Comparison of ENCODE assay signal across 1 cellular context in the genomic region with DNA sequence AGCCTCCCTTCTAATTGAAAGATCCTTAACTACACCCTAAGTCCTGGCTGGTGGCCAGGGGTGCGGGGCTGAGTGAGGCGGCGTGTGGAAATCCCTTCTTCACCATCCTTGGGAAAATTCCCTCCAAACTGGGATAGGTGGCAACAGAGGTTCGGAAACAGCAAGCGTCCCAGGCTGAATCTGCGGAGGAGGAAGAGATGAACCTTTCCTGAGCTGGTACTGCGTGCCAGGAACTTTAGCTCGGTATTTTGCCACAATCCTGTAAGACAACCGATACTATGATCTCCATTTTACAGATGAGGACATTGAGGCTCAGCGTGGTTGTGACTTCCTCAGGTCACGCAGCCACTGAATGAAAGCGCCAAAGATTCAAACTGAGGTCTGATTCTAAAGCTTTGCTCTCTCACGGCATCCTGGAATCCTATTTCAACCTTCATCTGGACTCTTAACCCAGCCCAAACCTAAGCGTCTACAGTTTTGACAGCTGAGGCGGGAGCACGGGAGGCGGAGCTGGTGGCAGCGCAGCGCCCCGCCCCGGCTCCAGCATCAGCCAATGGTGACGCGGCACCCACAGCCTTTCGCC.
TF ChIP-seq lines count a peak whose summit lies in the region.

No MANE protein-coding gene starts in this region.

TF ChIP-seq in K562, 482 proteins besides CTCF, POLR2A, EP300 and RAD21 (continued from another document and continues in another):
- TF ChIP-seq, protein P1, sequence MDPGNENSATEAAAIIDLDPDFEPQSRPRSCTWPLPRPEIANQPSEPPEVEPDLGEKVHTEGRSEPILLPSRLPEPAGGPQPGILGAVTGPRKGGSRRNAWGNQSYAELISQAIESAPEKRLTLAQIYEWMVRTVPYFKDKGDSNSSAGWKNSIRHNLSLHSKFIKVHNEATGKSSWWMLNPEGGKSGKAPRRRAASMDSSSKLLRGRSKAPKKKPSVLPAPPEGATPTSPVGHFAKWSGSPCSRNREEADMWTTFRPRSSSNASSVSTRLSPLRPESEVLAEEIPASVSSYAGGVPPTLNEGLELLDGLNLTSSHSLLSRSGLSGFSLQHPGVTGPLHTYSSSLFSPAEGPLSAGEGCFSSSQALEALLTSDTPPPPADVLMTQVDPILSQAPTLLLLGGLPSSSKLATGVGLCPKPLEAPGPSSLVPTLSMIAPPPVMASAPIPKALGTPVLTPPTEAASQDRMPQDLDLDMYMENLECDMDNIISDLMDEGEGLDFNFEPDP (CRISPR knock-in tag; IDR thresholded peaks at IDR 0.05), result no peak
- TF ChIP-seq OTX1 (CRISPR knock-in tag; IDR thresholded peaks at IDR 0.05) (no peak), CCAR2 (IDR thresholded peaks at IDR 0.05; ENCODE audit: low read depth, low read length) (no peak), ASH1L (IDR thresholded peaks at IDR 0.05; ENCODE audit: borderline replicate concordance, low read depth, partially characterized antibody) (no peak), RBM25 (IDR thresholded peaks at IDR 0.05; ENCODE audit: low read depth, low read length, severe bottlenecking) (peak; percentile 92), NCOA6 (IDR thresholded peaks at IDR 0.05) (no peak), GTF2E2 (tag; IDR thresholded peaks at IDR 0.05) (no peak), RFX1 (IDR thresholded peaks at IDR 0.05) (no peak), ZNF75A (CRISPR knock-in tag; IDR thresholded peaks at IDR 0.05) (no peak), PHF8 (IDR thresholded peaks at IDR 0.05; ENCODE audit: borderline replicate concordance, low read length) (no peak), KLF13 (tag; IDR thresholded peaks at IDR 0.05; ENCODE audit: borderline replicate concordance, low read depth) (no peak), MBD2 (IDR thresholded peaks at IDR 0.05; ENCODE audit: borderline replicate concordance, low read depth) (no peak), HDAC3 (IDR thresholded peaks at IDR 0.05; ENCODE audit: borderline replicate concordance, partially characterized antibody) (no peak), CREM (IDR thresholded peaks at IDR 0.05; ENCODE audit: low read depth) (no peak), ZNF551 (CRISPR knock-in tag; IDR thresholded peaks at IDR 0.05) (no peak), CHD4 (IDR thresholded peaks at IDR 0.05; ENCODE audit: insufficient read depth, insufficient replicate concordance, low read depth, low read length, poor library complexity, severe bottlenecking) (peak; percentile 80), ZEB2 (IDR thresholded peaks at IDR 0.05) (no peak), ZNF584 (CRISPR knock-in tag; IDR thresholded peaks at IDR 0.05; ENCODE audit: low read depth) (no peak), HNRNPLL (IDR thresholded peaks at IDR 0.05; ENCODE audit: low read depth, low read length, poor library complexity, severe bottlenecking) (no peak), ZNF79 (CRISPR knock-in tag; IDR thresholded peaks at IDR 0.05; ENCODE audit: low read depth) (no peak), SMAD2 (IDR thresholded peaks at IDR 0.05; ENCODE audit: low read depth, low read length) (no peak), POLR2AphosphoS5 (IDR thresholded peaks at IDR 0.05; ENCODE audit: control insufficient read depth, insufficient read depth, low read depth, low read length) (no peak), NCOA1 (IDR thresholded peaks at IDR 0.05; ENCODE audit: low read depth) (no peak), ADNP (tag; IDR thresholded peaks at IDR 0.05) (no peak), SAFB2 (IDR thresholded peaks at IDR 0.05; ENCODE audit: borderline replicate concordance, low read depth, low read length, severe bottlenecking) (no peak), ZFP30 (CRISPR knock-in tag; IDR thresholded peaks at IDR 0.05; ENCODE audit: borderline replicate concordance) (no peak), NRF1 (conservative IDR thresholded peaks at IDR 0.05 in 1 of 2, IDR thresholded peaks at IDR 0.05 in 1 of 2) (no peak), TCFL5 (CRISPR knock-in tag; conservative IDR thresholded peaks at IDR 0.05) (no peak), ZNF696 (CRISPR knock-in tag; conservative IDR thresholded peaks at IDR 0.05) (no peak), SREBF1 (IDR thresholded peaks at IDR 0.05; ENCODE audit: borderline replicate concordance, low read depth, low read length) (no peak), ZNF699 (CRISPR knock-in tag; IDR thresholded peaks at IDR 0.05; ENCODE audit: insufficient replicate concordance) (no peak), CXXC5 (CRISPR knock-in tag; IDR thresholded peaks at IDR 0.05) (no peak), HDAC2 (IDR thresholded peaks at IDR 0.05) (peak; percentile 85), ZNF124 (CRISPR knock-in tag; IDR thresholded peaks at IDR 0.05) (no peak), ESRRA (IDR thresholded peaks at IDR 0.05; ENCODE audit: borderline replicate concordance, low read depth) (0 out of 2 replicates have a peak, but pooled peaks have one; percentile 21), POLR2H (tag; IDR thresholded peaks at IDR 0.05; ENCODE audit: low read depth) (no peak)
- TF ChIP-seq, protein P2, sequence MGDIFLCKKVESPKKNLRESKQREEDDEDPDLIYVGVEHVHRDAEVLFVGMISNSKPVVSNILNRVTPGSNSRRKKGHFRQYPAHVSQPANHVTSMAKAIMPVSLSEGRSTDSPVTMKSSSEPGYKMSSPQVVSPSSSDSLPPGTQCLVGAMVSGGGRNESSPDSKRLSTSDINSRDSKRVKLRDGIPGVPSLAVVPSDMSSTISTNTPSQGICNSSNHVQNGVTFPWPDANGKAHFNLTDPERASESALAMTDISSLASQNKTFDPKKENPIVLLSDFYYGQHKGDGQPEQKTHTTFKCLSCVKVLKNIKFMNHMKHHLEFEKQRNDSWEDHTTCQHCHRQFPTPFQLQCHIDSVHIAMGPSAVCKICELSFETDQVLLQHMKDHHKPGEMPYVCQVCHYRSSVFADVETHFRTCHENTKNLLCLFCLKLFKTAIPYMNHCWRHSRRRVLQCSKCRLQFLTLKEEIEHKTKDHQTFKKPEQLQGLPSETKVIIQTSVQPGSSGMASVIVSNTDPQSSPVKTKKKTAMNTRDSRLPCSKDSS (IDR thresholded peaks at IDR 0.05; ENCODE audit: low read depth, partially characterized antibody), result no peak
- TF ChIP-seq, protein P3, sequence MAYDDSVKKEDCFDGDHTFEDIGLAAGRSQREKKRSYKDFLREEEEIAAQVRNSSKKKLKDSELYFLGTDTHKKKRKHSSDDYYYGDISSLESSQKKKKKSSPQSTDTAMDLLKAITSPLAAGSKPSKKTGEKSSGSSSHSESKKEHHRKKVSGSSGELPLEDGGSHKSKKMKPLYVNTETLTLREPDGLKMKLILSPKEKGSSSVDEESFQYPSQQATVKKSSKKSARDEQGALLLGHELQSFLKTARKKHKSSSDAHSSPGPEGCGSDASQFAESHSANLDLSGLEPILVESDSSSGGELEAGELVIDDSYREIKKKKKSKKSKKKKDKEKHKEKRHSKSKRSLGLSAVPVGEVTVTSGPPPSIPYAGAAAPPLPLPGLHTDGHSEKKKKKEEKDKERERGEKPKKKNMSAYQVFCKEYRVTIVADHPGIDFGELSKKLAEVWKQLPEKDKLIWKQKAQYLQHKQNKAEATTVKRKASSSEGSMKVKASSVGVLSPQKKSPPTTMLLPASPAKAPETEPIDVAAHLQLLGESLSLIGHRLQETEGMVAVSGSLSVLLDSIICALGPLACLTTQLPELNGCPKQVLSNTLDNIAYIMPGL (CRISPR knock-in tag; IDR thresholded peaks at IDR 0.05), result no peak
- TF ChIP-seq, protein P4, sequence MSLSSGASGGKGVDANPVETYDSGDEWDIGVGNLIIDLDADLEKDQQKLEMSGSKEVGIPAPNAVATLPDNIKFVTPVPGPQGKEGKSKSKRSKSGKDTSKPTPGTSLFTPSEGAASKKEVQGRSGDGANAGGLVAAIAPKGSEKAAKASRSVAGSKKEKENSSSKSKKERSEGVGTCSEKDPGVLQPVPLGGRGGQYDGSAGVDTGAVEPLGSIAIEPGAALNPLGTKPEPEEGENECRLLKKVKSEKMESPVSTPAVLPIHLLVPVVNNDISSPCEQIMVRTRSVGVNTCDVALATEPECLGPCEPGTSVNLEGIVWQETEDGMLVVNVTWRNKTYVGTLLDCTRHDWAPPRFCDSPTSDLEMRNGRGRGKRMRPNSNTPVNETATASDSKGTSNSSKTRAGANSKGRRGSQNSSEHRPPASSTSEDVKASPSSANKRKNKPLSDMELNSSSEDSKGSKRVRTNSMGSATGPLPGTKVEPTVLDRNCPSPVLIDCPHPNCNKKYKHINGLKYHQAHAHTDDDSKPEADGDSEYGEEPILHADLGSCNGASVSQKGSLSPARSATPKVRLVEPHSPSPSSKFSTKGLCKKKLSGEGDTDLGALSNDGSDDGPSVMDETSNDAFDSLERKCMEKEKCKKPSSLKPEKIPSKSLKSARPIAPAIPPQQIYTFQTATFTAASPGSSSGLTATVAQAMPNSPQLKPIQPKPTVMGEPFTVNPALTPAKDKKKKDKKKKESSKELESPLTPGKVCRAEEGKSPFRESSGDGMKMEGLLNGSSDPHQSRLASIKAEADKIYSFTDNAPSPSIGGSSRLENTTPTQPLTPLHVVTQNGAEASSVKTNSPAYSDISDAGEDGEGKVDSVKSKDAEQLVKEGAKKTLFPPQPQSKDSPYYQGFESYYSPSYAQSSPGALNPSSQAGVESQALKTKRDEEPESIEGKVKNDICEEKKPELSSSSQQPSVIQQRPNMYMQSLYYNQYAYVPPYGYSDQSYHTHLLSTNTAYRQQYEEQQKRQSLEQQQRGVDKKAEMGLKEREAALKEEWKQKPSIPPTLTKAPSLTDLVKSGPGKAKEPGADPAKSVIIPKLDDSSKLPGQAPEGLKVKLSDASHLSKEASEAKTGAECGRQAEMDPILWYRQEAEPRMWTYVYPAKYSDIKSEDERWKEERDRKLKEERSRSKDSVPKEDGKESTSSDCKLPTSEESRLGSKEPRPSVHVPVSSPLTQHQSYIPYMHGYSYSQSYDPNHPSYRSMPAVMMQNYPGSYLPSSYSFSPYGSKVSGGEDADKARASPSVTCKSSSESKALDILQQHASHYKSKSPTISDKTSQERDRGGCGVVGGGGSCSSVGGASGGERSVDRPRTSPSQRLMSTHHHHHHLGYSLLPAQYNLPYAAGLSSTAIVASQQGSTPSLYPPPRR (CRISPR knock-in tag; IDR thresholded peaks at IDR 0.05; ENCODE audit: borderline replicate concordance), result no peak
- TF ChIP-seq, protein P5, sequence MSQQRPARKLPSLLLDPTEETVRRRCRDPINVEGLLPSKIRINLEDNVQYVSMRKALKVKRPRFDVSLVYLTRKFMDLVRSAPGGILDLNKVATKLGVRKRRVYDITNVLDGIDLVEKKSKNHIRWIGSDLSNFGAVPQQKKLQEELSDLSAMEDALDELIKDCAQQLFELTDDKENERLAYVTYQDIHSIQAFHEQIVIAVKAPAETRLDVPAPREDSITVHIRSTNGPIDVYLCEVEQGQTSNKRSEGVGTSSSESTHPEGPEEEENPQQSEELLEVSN (IDR thresholded peaks at IDR 0.05; ENCODE audit: borderline replicate concordance in 1 of 2, extremely low read depth in 1 of 2, insufficient read depth in 1 of 2, insufficient read length in 1 of 2, low read depth in 1 of 2, low read length in 1 of 2, poor library complexity in 1 of 2, severe bottlenecking in 1 of 2), result peak in 1 of 2 experiments; percentile 15
- TF ChIP-seq, protein P6, sequence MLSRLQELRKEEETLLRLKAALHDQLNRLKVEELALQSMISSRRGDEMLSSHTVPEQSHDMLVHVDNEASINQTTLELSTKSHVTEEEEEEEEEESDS (CRISPR knock-in tag; IDR thresholded peaks at IDR 0.05), result no peak
- TF ChIP-seq, protein P7, sequence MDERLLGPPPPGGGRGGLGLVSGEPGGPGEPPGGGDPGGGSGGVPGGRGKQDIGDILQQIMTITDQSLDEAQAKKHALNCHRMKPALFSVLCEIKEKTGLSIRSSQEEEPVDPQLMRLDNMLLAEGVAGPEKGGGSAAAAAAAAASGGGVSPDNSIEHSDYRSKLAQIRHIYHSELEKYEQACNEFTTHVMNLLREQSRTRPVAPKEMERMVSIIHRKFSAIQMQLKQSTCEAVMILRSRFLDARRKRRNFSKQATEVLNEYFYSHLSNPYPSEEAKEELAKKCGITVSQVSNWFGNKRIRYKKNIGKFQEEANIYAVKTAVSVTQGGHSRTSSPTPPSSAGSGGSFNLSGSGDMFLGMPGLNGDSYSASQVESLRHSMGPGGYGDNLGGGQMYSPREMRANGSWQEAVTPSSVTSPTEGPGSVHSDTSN (CRISPR knock-in tag; IDR thresholded peaks at IDR 0.05; ENCODE audit: low read depth), result no peak
- TF ChIP-seq, protein P7 (tag; conservative IDR thresholded peaks at IDR 0.05; ENCODE audit: low read depth), result peak; percentile 25; the same call in 1 of the 2 replicates
- TF ChIP-seq, protein P8, sequence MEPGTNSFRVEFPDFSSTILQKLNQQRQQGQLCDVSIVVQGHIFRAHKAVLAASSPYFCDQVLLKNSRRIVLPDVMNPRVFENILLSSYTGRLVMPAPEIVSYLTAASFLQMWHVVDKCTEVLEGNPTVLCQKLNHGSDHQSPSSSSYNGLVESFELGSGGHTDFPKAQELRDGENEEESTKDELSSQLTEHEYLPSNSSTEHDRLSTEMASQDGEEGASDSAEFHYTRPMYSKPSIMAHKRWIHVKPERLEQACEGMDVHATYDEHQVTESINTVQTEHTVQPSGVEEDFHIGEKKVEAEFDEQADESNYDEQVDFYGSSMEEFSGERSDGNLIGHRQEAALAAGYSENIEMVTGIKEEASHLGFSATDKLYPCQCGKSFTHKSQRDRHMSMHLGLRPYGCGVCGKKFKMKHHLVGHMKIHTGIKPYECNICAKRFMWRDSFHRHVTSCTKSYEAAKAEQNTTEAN (CRISPR knock-in tag; IDR thresholded peaks at IDR 0.05), result no peak
- TF ChIP-seq, protein P9, sequence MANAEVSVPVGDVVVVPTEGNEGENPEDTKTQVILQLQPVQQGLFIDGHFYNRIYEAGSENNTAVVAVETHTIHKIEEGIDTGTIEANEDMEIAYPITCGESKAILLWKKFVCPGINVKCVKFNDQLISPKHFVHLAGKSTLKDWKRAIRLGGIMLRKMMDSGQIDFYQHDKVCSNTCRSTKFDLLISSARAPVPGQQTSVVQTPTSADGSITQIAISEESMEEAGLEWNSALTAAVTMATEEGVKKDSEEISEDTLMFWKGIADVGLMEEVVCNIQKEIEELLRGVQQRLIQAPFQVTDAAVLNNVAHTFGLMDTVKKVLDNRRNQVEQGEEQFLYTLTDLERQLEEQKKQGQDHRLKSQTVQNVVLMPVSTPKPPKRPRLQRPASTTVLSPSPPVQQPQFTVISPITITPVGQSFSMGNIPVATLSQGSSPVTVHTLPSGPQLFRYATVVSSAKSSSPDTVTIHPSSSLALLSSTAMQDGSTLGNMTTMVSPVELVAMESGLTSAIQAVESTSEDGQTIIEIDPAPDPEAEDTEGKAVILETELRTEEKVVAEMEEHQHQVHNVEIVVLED (CRISPR knock-in tag; IDR thresholded peaks at IDR 0.05), result no peak
